ENCODE assay signal across 13 cellular contexts in the genomic region with DNA sequence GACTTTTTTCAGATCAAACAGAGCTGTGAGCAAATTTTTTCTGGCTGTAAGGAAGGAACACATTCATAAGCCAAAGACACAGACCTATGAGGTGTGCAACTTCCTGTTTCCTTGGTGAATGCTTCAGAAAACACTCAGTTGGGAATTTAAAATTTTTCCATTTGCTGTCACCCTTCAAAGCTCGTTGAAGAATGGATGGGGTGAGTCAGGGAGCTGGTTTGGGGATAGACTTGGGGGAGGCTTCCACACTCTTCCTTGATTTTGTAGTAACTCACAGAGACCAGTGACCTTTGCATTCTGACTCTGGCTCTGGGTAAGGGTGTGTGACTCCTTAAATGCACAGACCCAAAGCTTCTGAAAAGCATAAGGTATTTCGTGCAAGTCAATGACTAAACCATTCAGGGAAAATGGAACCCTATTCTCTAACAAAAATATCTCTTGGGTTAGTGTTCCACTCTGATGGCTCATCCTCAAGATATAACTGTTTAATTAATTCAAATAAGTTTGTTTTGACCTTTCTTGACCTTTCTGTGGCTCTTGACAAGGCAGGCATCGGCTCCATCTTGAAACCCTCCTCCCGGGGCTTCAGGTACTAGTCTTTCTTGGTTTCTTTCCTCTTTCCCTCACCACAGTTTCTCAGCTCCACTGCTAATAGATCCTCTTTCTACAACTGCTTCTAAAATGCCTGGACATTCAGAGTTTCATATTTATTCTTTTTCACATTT.
A peak's percentile ranks its signal among the peaks of the same experiment; 100 is the strongest.
DNase-seq lines count a peak whose midpoint lies in the region; ATAC-seq, FAIRE-seq and TF ChIP-seq lines count a peak whose summit lies in the region.
"Had no signal": no experiment of that assay in that cellular context is flagged by ENCODE, and none has a peak within 500 bp of the region (broad histone marks: within the 10 kb centered on the region; RNA-seq: fewer than 3 reads in every experiment).

No MANE protein-coding gene starts in this region.

- H3K27me3 ChIP-seq in kidney epithelial cell (ENCODE audit: control insufficient read depth, insufficient read depth, low read length) = no peaks in the 10 kb centered on the region

- DNase-seq in GM18507 (ENCODE audit: extremely low spot score, insufficient read length, low read depth) = no peak
- DNase-seq in SW 1271 (lab: John Stamatoyannopoulos, UW) = peak; percentile 29 to 37
- DNase-seq in kidney epithelial cell (ENCODE audit: low read depth) = peak; percentile 51
- DNase-seq in GOT3 (lab: John Stamatoyannopoulos, UW) = no peak
- DNase-seq in glutamatergic neuron = no peak
- DNase-seq in DMS53 (lab: John Stamatoyannopoulos, UW) = no peak
- DNase-seq: activated CD8-positive, alpha-beta memory T cell treated with anti-CD3 and anti-CD28 coated beads for 24 hours; activated naive CD4-positive, alpha-beta T cell treated with anti-CD3 and anti-CD28 coated beads for 36 hours; C1 segment of cervical spinal cord; NCI-H510A treated with DMSO at 0.1 percent for 48 hours; psoas muscle had no signal

- H3K4me3 ChIP-seq in kidney epithelial cell (ENCODE audit: low read depth, low read length) = no peak overlapping the region
- H3K4me3 ChIP-seq: psoas muscle had no signal

- H3K27me3 Mint-ChIP-seq in glutamatergic neuron (ENCODE audit: unreplicated experiment) = peaks cover 2% of the 10 kb centered on the region

- peak; percentile 33 for FAIRE-seq in GM18507 (lab: Jason Lieb, UNC)

- TF ChIP-seq CTCF in kidney epithelial cell (IDR thresholded peaks at IDR 0.05; ENCODE audit: insufficient read depth, low read length, poor library complexity, severe bottlenecking) (no peak), glutamatergic neuron (IDR thresholded peaks at IDR 0.05; ENCODE audit: partially characterized antibody, unreplicated experiment) (no peak)

- no peaks in the 10 kb centered on the region for H3K36me3 Mint-ChIP-seq in glutamatergic neuron (ENCODE audit: unreplicated experiment)

- ATAC-seq in HG03025 (IDR thresholded peaks at IDR 0.05; ENCODE audit: low FRiP score, unreplicated experiment) (peak; percentile 64), GM19467 (IDR thresholded peaks at IDR 0.05; ENCODE audit: unreplicated experiment) (no peak)
- ATAC-seq: psoas muscle had no signal

- H3K9me3 Mint-ChIP-seq in glutamatergic neuron (ENCODE audit: unreplicated experiment) = no peaks in the 10 kb centered on the region
- H3K9me3 Mint-ChIP-seq: activated naive CD4-positive, alpha-beta T cell treated with anti-CD3 and anti-CD28 coated beads for 36 hours had no signal

- no peak overlapping the region for H3K4me3 Mint-ChIP-seq in glutamatergic neuron (ENCODE audit: unreplicated experiment)
- H3K4me3 Mint-ChIP-seq: activated naive CD4-positive, alpha-beta T cell treated with anti-CD3 and anti-CD28 coated beads for 36 hours had no signal

- no peaks in the 10 kb centered on the region for H3K36me3 ChIP-seq in kidney epithelial cell (ENCODE audit: control insufficient read depth, insufficient read depth, low read length)

- H3K4me1 Mint-ChIP-seq in glutamatergic neuron (ENCODE audit: low read depth, unreplicated experiment) = no peaks in the 10 kb centered on the region

- H3K27ac Mint-ChIP-seq in glutamatergic neuron (ENCODE audit: unreplicated experiment) = no peak overlapping the region
- H3K27ac Mint-ChIP-seq: activated naive CD4-positive, alpha-beta T cell treated with anti-CD3 and anti-CD28 coated beads for 36 hours had no signal

Comparison
In these comparisons a context has a peak if more than half of its experiments do, and no peak if none do; other contexts are left out.
1. DNase-seq: peak in SW 1271 (2 of 2) and kidney epithelial cell (single experiment); none in GM18507 (single experiment), GOT3 (single experiment), glutamatergic neuron (single experiment) and DMS53 (single experiment).